18 cellular contexts compared by ENCODE assay signal in genomic region chr2:61262699-61263098, GRCh38.
"Had no signal": no experiment of that assay in that cellular context is flagged by ENCODE, and none has a peak within 500 bp of the region (broad histone marks: within the 10 kb centered on the region; RNA-seq: fewer than 3 reads in every experiment).

No MANE protein-coding gene starts in this region.

- H3K4me1 ChIP-seq: body of pancreas, prostate gland, testis had no signal

- H3K4me1 Mint-ChIP-seq: activated naive CD4-positive, alpha-beta T cell treated with anti-CD3 and anti-CD28 coated beads, Interleukin-2, amount 10 ng/mL, durations not matched to agents 7 days and 5 days; immature natural killer cell; nephron progenitor cell; stimulated activated naive CD8-positive, alpha-beta T cell treated with anti-CD3 and anti-CD28 coated beads, Interleukin-15, amount 100 ng/mL, for 72 hours had no signal

- H3K9me3 ChIP-seq: body of pancreas, heart left ventricle, prostate gland, testis, upper lobe of left lung had no signal

- H3K27me3 ChIP-seq: body of pancreas, heart left ventricle, testis, upper lobe of left lung had no signal

- DNase-seq: activated CD4-positive, alpha-beta T cell treated with anti-CD3 and anti-CD28 coated beads for 48 hours; activated naive CD4-positive, alpha-beta T cell treated with anti-CD3 and anti-CD28 coated beads, Interleukin-2, amount 10 ng/mL, durations not matched to agents 7 days and 5 days; body of pancreas; effector memory CD4-positive, alpha-beta T cell; heart left ventricle; immature natural killer cell; nephron progenitor cell; right cardiac atrium; stimulated activated CD4-positive, alpha-beta T cell treated with anti-CD3 and anti-CD28 coated beads, Interleukin-4, amount 100 ng/mL, for 4 hours; stimulated activated CD8-positive, alpha-beta memory T cell treated with anti-CD3 and anti-CD28 coated beads, Interleukin-4, amount 100 ng/mL, for 48 hours; stimulated activated naive CD8-positive, alpha-beta T cell treated with anti-CD3 and anti-CD28 coated beads, Interleukin-15, amount 100 ng/mL, for 72 hours; testis; upper lobe of left lung had no signal

- H3K27ac Mint-ChIP-seq: activated naive CD4-positive, alpha-beta T cell treated with anti-CD3 and anti-CD28 coated beads, Interleukin-2, amount 10 ng/mL, durations not matched to agents 7 days and 5 days; activated T-helper 2 cell treated with anti-CD3 and anti-CD28 coated beads, Interferon-gamma antibody, Interleukin-2, Interleukin-4, amounts not matched to agents 10 μg/mL and 5 μg/mL and 100 μg/mL, durations not matched to agents 14 hours and 24 hours and 36 hours; dendritic cell treated with granulocyte-macrophage colony-stimulating factor and Interleukin-4, amounts not matched to agents 40 ng/mL and 50 ng/mL, for 4 days; immature natural killer cell; mesothelial cell of epicardium; nephron progenitor cell; stimulated activated naive CD8-positive, alpha-beta T cell treated with anti-CD3 and anti-CD28 coated beads, Interleukin-15, amount 100 ng/mL, for 72 hours had no signal

- H3K36me3 ChIP-seq: prostate gland had no signal

- ATAC-seq: body of pancreas; heart left ventricle; right cardiac atrium; stimulated activated naive CD8-positive, alpha-beta T cell treated with anti-CD3 and anti-CD28 coated beads, Interleukin-15, amount 100 ng/mL, for 72 hours had no signal

- H3K4me3 Mint-ChIP-seq: activated naive CD4-positive, alpha-beta T cell treated with anti-CD3 and anti-CD28 coated beads, Interleukin-2, amount 10 ng/mL, durations not matched to agents 7 days and 5 days; dendritic cell treated with granulocyte-macrophage colony-stimulating factor and Interleukin-4, amounts not matched to agents 40 ng/mL and 50 ng/mL, for 4 days; immature natural killer cell; mesothelial cell of epicardium; nephron progenitor cell; stimulated activated naive CD8-positive, alpha-beta T cell treated with anti-CD3 and anti-CD28 coated beads, Interleukin-15, amount 100 ng/mL, for 72 hours had no signal

- H3K9me3 Mint-ChIP-seq: activated naive CD4-positive, alpha-beta T cell treated with anti-CD3 and anti-CD28 coated beads, Interleukin-2, amount 10 ng/mL, durations not matched to agents 7 days and 5 days; activated T-helper 2 cell treated with anti-CD3 and anti-CD28 coated beads, Interferon-gamma antibody, Interleukin-2, Interleukin-4, amounts not matched to agents 10 μg/mL and 5 μg/mL and 100 μg/mL, durations not matched to agents 14 hours and 24 hours and 36 hours; dendritic cell treated with granulocyte-macrophage colony-stimulating factor and Interleukin-4, amounts not matched to agents 40 ng/mL and 50 ng/mL, for 4 days; immature natural killer cell; mesothelial cell of epicardium; nephron progenitor cell; stimulated activated naive CD8-positive, alpha-beta T cell treated with anti-CD3 and anti-CD28 coated beads, Interleukin-15, amount 100 ng/mL, for 72 hours had no signal

- H3K4me3 ChIP-seq: body of pancreas, heart left ventricle, prostate gland, smooth muscle cell, testis, upper lobe of left lung had no signal

- H3K27me3 Mint-ChIP-seq: activated naive CD4-positive, alpha-beta T cell treated with anti-CD3 and anti-CD28 coated beads, Interleukin-2, amount 10 ng/mL, durations not matched to agents 7 days and 5 days; dendritic cell treated with granulocyte-macrophage colony-stimulating factor and Interleukin-4, amounts not matched to agents 40 ng/mL and 50 ng/mL, for 4 days; stimulated activated naive CD8-positive, alpha-beta T cell treated with anti-CD3 and anti-CD28 coated beads, Interleukin-15, amount 100 ng/mL, for 72 hours had no signal
